ENCODE assay signal across 9 cellular contexts in genomic region chr10:114306116-114306973, GRCh38.
DNase-seq lines count a peak whose midpoint lies in the region; ATAC-seq, FAIRE-seq and TF ChIP-seq lines count a peak whose summit lies in the region.
"Had no signal": no experiment of that assay in that cellular context is flagged by ENCODE, and none has a peak within 500 bp of the region (broad histone marks: within the 10 kb centered on the region; RNA-seq: fewer than 3 reads in every experiment).

No MANE protein-coding gene starts in this region.

- peaks cover 2 to 6% (median 4%) of the 10 kb centered on the region in 3 donors for H3K27me3 Mint-ChIP-seq in immature natural killer cell (ENCODE audit: low read depth in 3 of 3)

- ATAC-seq in HG03196 (IDR thresholded peaks at IDR 0.05; ENCODE audit: unreplicated experiment) (no peak), HG03108 (IDR thresholded peaks at IDR 0.05; ENCODE audit: unreplicated experiment) (no peak), GM19035 (IDR thresholded peaks at IDR 0.05; ENCODE audit: unreplicated experiment) (no peak)

- no peaks in the 10 kb centered on the region for H3K36me3 Mint-ChIP-seq in immature natural killer cell

- no peak overlapping the region for H3K27ac Mint-ChIP-seq in immature natural killer cell

- in situ Hi-C loops in GM13977 (cut with MboI; ENCODE audit: low pct_unique_long_range_greater_than_20kb, low sequenced_read_pairs, unreplicated experiment) = loop anchor here (10.0 kb wide), 1 partner anchor 158 kb away; no protein-coding TSS in a partner anchor

- H3K9me3 Mint-ChIP-seq in immature natural killer cell = no peaks in the 10 kb centered on the region

- TF ChIP-seq POLR2A in H54 (IDR thresholded peaks at IDR 0.05; ENCODE audit: low read depth, low read length) = no peak

- DNase-seq in A172 (ENCODE audit: low spot score) (peak; percentile 98), H54 (ENCODE audit: insufficient read length, low spot score) (peak; percentile 90), amniotic epithelial cell (ENCODE audit: low read depth) (peak; percentile 92), immature natural killer cell (no peak), GM13977 (ENCODE audit: low spot score) (no peak)
- DNase-seq: colonic mucosa had no signal

- H3K4me1 Mint-ChIP-seq in immature natural killer cell = peaks cover 9 to 12% of the 10 kb centered on the region in 2 donors

- peak overlapping the region in 3 of 5 donors; percentile 13 to 65 (median 44) for H3K4me3 Mint-ChIP-seq in immature natural killer cell

- no peak for FAIRE-seq in H54 (lab: Jason Lieb, UNC)

- no peak for TF ChIP-seq CTCF in GM13977 (IDR thresholded peaks at IDR 0.05; ENCODE audit: extremely low read depth, insufficient read depth, missing control alignments)

Comparison
In these comparisons a context has a peak if more than half of its experiments do, and no peak if none do; other contexts are left out.
1. DNase-seq: peak in A172 (single experiment), H54 (single experiment) and amniotic epithelial cell (single experiment); none in immature natural killer cell (0 of 3) and GM13977 (single experiment).